In genomic region chr3:16136042-16136441, GRCh38 we compare ENCODE assay signal across 1 cellular context.
TF ChIP-seq lines count a peak whose summit lies in the region.

No MANE protein-coding gene starts in this region.

TF ChIP-seq in GM23338, 12 proteins besides CTCF, POLR2A, EP300 and RAD21 (continued from another document):
- TF ChIP-seq ZNF462 (CRISPR knock-in tag; IDR thresholded peaks at IDR 0.05): no peak
- TF ChIP-seq CREB1 (CRISPR knock-in tag; IDR thresholded peaks at IDR 0.05; ENCODE audit: low read depth): no peak
- no peak for TF ChIP-seq REST (IDR thresholded peaks at IDR 0.05; ENCODE audit: unreplicated experiment)
- TF ChIP-seq STAT1 (IDR thresholded peaks at IDR 0.05; ENCODE audit: unreplicated experiment): no peak
- no peak for TF ChIP-seq NANOG (IDR thresholded peaks at IDR 0.05; ENCODE audit: borderline replicate concordance)
- TF ChIP-seq ZNF114 (CRISPR knock-in tag; IDR thresholded peaks at IDR 0.05): no peak
